In the genomic region with DNA sequence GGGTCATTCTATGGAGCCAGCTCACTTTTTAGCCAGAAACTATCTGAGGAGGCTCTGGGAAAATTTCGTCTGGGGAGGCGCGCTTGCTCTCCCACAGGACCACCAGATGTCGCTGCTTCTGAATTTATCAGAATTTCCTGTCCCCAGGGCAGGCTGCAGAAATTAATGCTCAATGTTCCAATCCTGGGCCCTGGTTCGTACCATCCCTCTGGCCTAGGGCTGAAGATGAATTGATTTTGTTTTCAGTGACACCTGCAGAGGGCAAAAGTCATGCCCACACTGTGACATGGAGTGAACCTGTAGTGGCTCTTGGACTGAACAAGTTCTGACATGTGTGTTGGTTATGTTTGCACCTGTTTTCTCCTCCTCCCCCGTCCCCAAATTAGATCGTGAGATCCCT, we compare ENCODE assay signal across 8 cellular contexts.
A peak's percentile ranks its signal among the peaks of the same experiment; 100 is the strongest.
DNase-seq lines count a peak whose midpoint lies in the region; ATAC-seq and TF ChIP-seq lines count a peak whose summit lies in the region.

No MANE protein-coding gene starts in this region.

- no peaks in the 10 kb centered on the region for H3K27me3 ChIP-seq in KMS-11 (ENCODE audit: insufficient read depth, low read depth)

- no peak overlapping the region for H3K4me2 ChIP-seq in KMS-11

- no peaks in the 10 kb centered on the region for H3K4me1 ChIP-seq in KMS-11 (ENCODE audit: low read depth, poor library complexity, severe bottlenecking)

- ATAC-seq in GM18511 (IDR thresholded peaks at IDR 0.05; ENCODE audit: unreplicated experiment) (no peak), GM19035 (IDR thresholded peaks at IDR 0.05; ENCODE audit: unreplicated experiment) (no peak)

- DNase-seq in Daoy (ENCODE audit: low read depth) = peak; percentile 43
- peak; percentile 28 for DNase-seq in T follicular helper cell (ENCODE audit: low read depth)
- peak in 46 of 56 donors; percentile 1 to 70 (median 18) for DNase-seq in amygdala (lab: John Stamatoyannopoulos, UW)
- peak; percentile 68 for DNase-seq in iPS-NIHi7 (ENCODE audit: extremely low spot score)
- DNase-seq in stimulated activated CD4-positive, alpha-beta T cell treated with anti-CD3 and anti-CD28 coated beads, Interleukin-1b, Interleukin-23, amount 100 ng/mL, for 1 hour (ENCODE audit: low read depth in 2 of 2) = peak; percentile 0 to 23

- no peak overlapping the region for H3K4me3 ChIP-seq in KMS-11 (IDR thresholded peaks at IDR 0.05; ENCODE audit: insufficient read depth, low read depth, low read length)

- H4K20me1 ChIP-seq in KMS-11 (ENCODE audit: insufficient read depth) = no peaks in the 10 kb centered on the region

- no peak overlapping the region for H3K9ac ChIP-seq in KMS-11

- no peak overlapping the region for H2AFZ ChIP-seq in KMS-11 (ENCODE audit: low read depth)

- H3K36me3 ChIP-seq in KMS-11 (ENCODE audit: insufficient read depth) = no peaks in the 10 kb centered on the region

- TF ChIP-seq CTCF in KMS-11 (conservative IDR thresholded peaks at IDR 0.05; ENCODE audit: low read depth, low read length) = peak; percentile 86

- no peak overlapping the region for H3K27ac ChIP-seq in KMS-11

- no peaks in the 10 kb centered on the region for H3K79me2 ChIP-seq in KMS-11 (ENCODE audit: insufficient read depth, low read depth)

Comparison
In these comparisons a context has a peak if more than half of its experiments do, and no peak if none do; other contexts are left out.
1. DNase-seq: peak in every context shown above with its lines; median percentile 68 in iPS-NIHi7; 43 in Daoy; 28 in T follicular helper cell; 18 in amygdala; 12 in stimulated activated CD4-positive, alpha-beta T cell treated with anti-CD3 and anti-CD28 coated beads, Interleukin-1b, Interleukin-23, amount 100 ng/mL, for 1 hour.